In genomic region chr4:100299441-100299840, GRCh38 we compare ENCODE assay signal across 14 cellular contexts.
DNase-seq lines count a peak whose midpoint lies in the region; FAIRE-seq and TF ChIP-seq lines count a peak whose summit lies in the region.
"Had no signal": no experiment of that assay in that cellular context is flagged by ENCODE, and none has a peak within 500 bp of the region (broad histone marks: within the 10 kb centered on the region; RNA-seq: fewer than 3 reads in every experiment).

No MANE protein-coding gene starts in this region.

- no peak overlapping the region for H3K9ac ChIP-seq in endothelial cell of umbilical vein (replicated peaks; ENCODE audit: extremely low read depth, insufficient read depth, low read length)

- H3K4me3 ChIP-seq in endothelial cell of umbilical vein (replicated peaks in 1 of 3; ENCODE audit: insufficient read depth in 1 of 3, low read depth in 1 of 3, low read length in 3 of 3) (no peak overlapping the region), osteoblast (ENCODE audit: insufficient read depth, low read length) (no peak overlapping the region), vagina (no peak overlapping the region), Peyer's patch (no peak overlapping the region)
- H3K4me3 ChIP-seq: colonic mucosa, esophagus muscularis mucosa had no signal

- H3K36me3 ChIP-seq in endothelial cell of umbilical vein (ENCODE audit: control insufficient read depth in 2 of 2, extremely low read depth in 1 of 2, insufficient read depth in 2 of 2, low read length in 2 of 2) (no peaks in the 10 kb centered on the region), osteoblast (ENCODE audit: insufficient read depth, low read length) (no peaks in the 10 kb centered on the region), vagina (no peaks in the 10 kb centered on the region), Peyer's patch (no peaks in the 10 kb centered on the region)
- H3K36me3 ChIP-seq: colonic mucosa, esophagus muscularis mucosa had no signal

- no peak for TF ChIP-seq POLR2A in endothelial cell of umbilical vein (IDR thresholded peaks at IDR 0.05; ENCODE audit: low read depth, low read length)
- no peak for TF ChIP-seq POLR2A in vagina (IDR thresholded peaks at IDR 0.05)
- TF ChIP-seq POLR2A in Peyer's patch (IDR thresholded peaks at IDR 0.05) = no peak

- POLR2A ChIA-PET in endothelial cell of umbilical vein (lab: Charles Lee) = no interaction called here

- CTCF ChIA-PET in endothelial cell of umbilical vein (lab: Charles Lee) = interaction anchor here (0.6 to 1.0 kb wide), 2 partner anchors 9 to 42 kb away, joined by 3 to 4 read pairs; no protein-coding TSS in a partner anchor

- H3K9me3 ChIP-seq in endothelial cell of umbilical vein (replicated peaks; ENCODE audit: control insufficient read depth, insufficient read depth, low read length) = no peaks in the 10 kb centered on the region
- peaks cover 2% of the 10 kb centered on the region for H3K9me3 ChIP-seq in osteoblast (ENCODE audit: low read depth, low read length)
- no peaks in the 10 kb centered on the region for H3K9me3 ChIP-seq in vagina
- H3K9me3 ChIP-seq in Peyer's patch = no peaks in the 10 kb centered on the region
- H3K9me3 ChIP-seq: colonic mucosa, esophagus muscularis mucosa had no signal

- no peak for FAIRE-seq in endothelial cell of umbilical vein (lab: Jason Lieb, UNC)

- no peak overlapping the region for H3K27ac ChIP-seq in endothelial cell of umbilical vein (ENCODE audit: insufficient read depth, low read depth, low read length)
- peak overlapping the region; percentile 62 for H3K27ac ChIP-seq in osteoblast (ENCODE audit: low read depth, low read length)
- H3K27ac ChIP-seq in vagina = peak overlapping the region; percentile 58
- no peak overlapping the region for H3K27ac ChIP-seq in Peyer's patch
- H3K27ac ChIP-seq: colonic mucosa had no signal

- H4K20me1 ChIP-seq in endothelial cell of umbilical vein (replicated peaks; ENCODE audit: control insufficient read depth, extremely low read depth, insufficient read depth, low read length) (no peaks in the 10 kb centered on the region), osteoblast (ENCODE audit: insufficient read depth, low read length) (no peaks in the 10 kb centered on the region)

- intact Hi-C loops in endothelial cell of umbilical vein (cut with micrococcal nuclease) (no loop called here), vagina (cut with DNase I) (no loop called here)

- TF ChIP-seq CTCF in endothelial cell of umbilical vein (IDR thresholded peaks at IDR 0.05; ENCODE audit: extremely low read depth in 1 of 2, insufficient read depth in 1 of 2, low read depth in 1 of 2, low read length in 2 of 2) (no peak), osteoblast (IDR thresholded peaks at IDR 0.05; ENCODE audit: extremely low read depth, low read depth, low read length) (no peak), vagina (IDR thresholded peaks at IDR 0.05) (no peak), Peyer's patch (IDR thresholded peaks at IDR 0.05) (no peak)

- H3K4me1 ChIP-seq in endothelial cell of umbilical vein (ENCODE audit: control insufficient read depth, extremely low read depth, insufficient read depth, low read length) (peaks cover 5% of the 10 kb centered on the region), osteoblast (ENCODE audit: insufficient read depth, low read length) (peaks cover 21% of the 10 kb centered on the region), vagina (peaks cover 28% of the 10 kb centered on the region), Peyer's patch (no peaks in the 10 kb centered on the region)
- H3K4me1 ChIP-seq: colonic mucosa had no signal

- H2AFZ ChIP-seq in endothelial cell of umbilical vein (ENCODE audit: low read depth, low read length) = peak overlapping the region; percentile 71
- peak overlapping the region; percentile 35 for H2AFZ ChIP-seq in osteoblast (ENCODE audit: low read length)

- DNase-seq in endothelial cell of umbilical vein (ENCODE audit: low read depth, low spot score) = no peak
- no peak for DNase-seq in osteoblast (ENCODE audit: insufficient read length, low spot score, missing footprints)
- no peak for DNase-seq in vagina (ENCODE audit: extremely low spot score in 2 of 2)
- no peak for DNase-seq in NCI-H69 (lab: John Stamatoyannopoulos, UW)
- no peak for DNase-seq in anterior cingulate cortex (lab: John Stamatoyannopoulos, UW)
- no peak for DNase-seq in Peyer's patch
- DNase-seq: activated CD4-positive, alpha-beta T cell treated with anti-CD3 and anti-CD28 coated beads, Interleukin-2, amount 50 U/mL, for 1 hour; activated T-cell treated with anti-CD3 and anti-CD28 coated beads, Interleukin-2, amount 50 U/mL, for 24 hours; colonic mucosa; left cardiac atrium; NCI-H510A treated with DMSO at 0.1 percent for 48 hours; stimulated activated CD4-positive, alpha-beta T cell treated with anti-CD3 and anti-CD28 coated beads, Interleukin-15, amount 100 ng/mL, for 24 hours had no signal

- H3K79me2 ChIP-seq in endothelial cell of umbilical vein (ENCODE audit: control insufficient read depth, insufficient read depth, low read length) (no peaks in the 10 kb centered on the region), osteoblast (ENCODE audit: insufficient read depth, low read length) (no peaks in the 10 kb centered on the region)

- H3K9me1 ChIP-seq in endothelial cell of umbilical vein (replicated peaks; ENCODE audit: control insufficient read depth, extremely low read depth, insufficient read depth, low read length) = no peaks in the 10 kb centered on the region

- H3K27me3 ChIP-seq in endothelial cell of umbilical vein (ENCODE audit: control insufficient read depth in 2 of 2, insufficient read depth in 2 of 2, low read length in 2 of 2) = no peaks in the 10 kb centered on the region
- no peaks in the 10 kb centered on the region for H3K27me3 ChIP-seq in osteoblast (ENCODE audit: insufficient read depth, low read length)
- H3K27me3 ChIP-seq in vagina = no peaks in the 10 kb centered on the region
- no peaks in the 10 kb centered on the region for H3K27me3 ChIP-seq in Peyer's patch
- H3K27me3 ChIP-seq: colonic mucosa, esophagus muscularis mucosa had no signal

- dilution Hi-C loops in endothelial cell of umbilical vein (cut with MboI; ENCODE audit: extremely low pct_ligation_motif_present, low sequenced_read_pairs) = no loop called here

- H3K4me2 ChIP-seq in endothelial cell of umbilical vein (ENCODE audit: insufficient read depth, low read length) = no peak overlapping the region
- H3K4me2 ChIP-seq in osteoblast (ENCODE audit: insufficient read depth, low read length) = peak overlapping the region; percentile 39

- BruUV-seq in endothelial cell of umbilical vein (replicated peaks; lab: Mats Ljungman, UMichigan) = no TSS peak

TF ChIP-seq in PFSK-1, 5 proteins besides CTCF, POLR2A, EP300 and RAD21 (continues in another document):
- 0 out of 2 replicates have a peak, but pooled peaks have one; percentile 10 for TF ChIP-seq TAF1 (IDR thresholded peaks at IDR 0.05; ENCODE audit: borderline replicate concordance, insufficient read depth, low read length)

TF ChIP-seq in endothelial cell of umbilical vein, 7 proteins besides CTCF, POLR2A, EP300 and RAD21:
- no peak for TF ChIP-seq MAX (IDR thresholded peaks at IDR 0.05; ENCODE audit: insufficient read depth, insufficient read length)
- TF ChIP-seq EZH2 (IDR thresholded peaks at IDR 0.05; ENCODE audit: borderline replicate concordance, low read depth, low read length, severe bottlenecking) = no peak
- no peak for TF ChIP-seq GATA2 (IDR thresholded peaks at IDR 0.05; ENCODE audit: insufficient read depth, insufficient read length, low read depth, low read length)
- no peak for TF ChIP-seq JUN (IDR thresholded peaks at IDR 0.05; ENCODE audit: borderline replicate concordance, insufficient read depth, insufficient read length, low read depth)
- no peak for TF ChIP-seq POLR2AphosphoS5 (IDR thresholded peaks at IDR 0.05; ENCODE audit: insufficient read depth, low read depth, low read length)
- no peak for TF ChIP-seq MYC (IDR thresholded peaks at IDR 0.05; ENCODE audit: low read depth, low read length)
- TF ChIP-seq FOS (IDR thresholded peaks at IDR 0.05; ENCODE audit: borderline replicate concordance, insufficient read depth, low read length) = no peak

Comparison
In these comparisons a context has a peak if more than half of its experiments do, and no peak if none do; other contexts are left out.
1. H3K27ac ChIP-seq: peak in osteoblast (single experiment) and vagina (single experiment); none in endothelial cell of umbilical vein (single experiment) and Peyer's patch (0 of 4).